Comparison of ENCODE assay signal across 8 cellular contexts in genomic region chr21:14027235-14027869, GRCh38.
DNase-seq lines count a peak whose midpoint lies in the region; ATAC-seq and TF ChIP-seq lines count a peak whose summit lies in the region.
"Not testable (repeated sequence)": the region's sequence is repeated elsewhere in the genome, so short reads cannot be mapped to it uniquely, and the experiment has no call there.

No MANE protein-coding gene starts in this region.

- H3F3A ChIP-seq in smooth muscle cell (ENCODE audit: low read depth), result not testable (repeated sequence)

- not testable (repeated sequence) for H3K27me3 ChIP-seq in AG04450 (ENCODE audit: control insufficient read depth, insufficient read depth, low read length); smooth muscle cell (ENCODE audit: low read depth)

- peak overlapping the region; percentile 83 for H3K27ac Mint-ChIP-seq in WTC11

- not testable (repeated sequence) for TF ChIP-seq CTCF in AG04450 (IDR thresholded peaks at IDR 0.05; ENCODE audit: low read depth, low read length); WTC11 (IDR thresholded peaks at IDR 0.05); cardiac fibroblast (IDR thresholded peaks at IDR 0.05; ENCODE audit: low read depth, low read length); smooth muscle cell (IDR thresholded peaks at IDR 0.05; ENCODE audit: borderline replicate concordance, insufficient read depth, poor library complexity, severe bottlenecking)

- peak overlapping the region; percentile 86 for H3K4me2 ChIP-seq in smooth muscle cell

- not testable (repeated sequence) for H3K27me3 Mint-ChIP-seq in WTC11 (ENCODE audit: low read depth)

- not testable (repeated sequence) for H3K36me3 Mint-ChIP-seq in WTC11

- not testable (repeated sequence) for H3K27ac ChIP-seq in AG04450 (ENCODE audit: low read depth, low read length)
- peak overlapping the region; percentile 47 for H3K27ac ChIP-seq in smooth muscle cell (ENCODE audit: low read depth)

- H2AFZ ChIP-seq in smooth muscle cell (ENCODE audit: low read depth), result peak overlapping the region; percentile 94

- ATAC-seq in GM18907 (IDR thresholded peaks at IDR 0.05; ENCODE audit: unreplicated experiment) (peak; percentile 100), HG03108 (IDR thresholded peaks at IDR 0.05; ENCODE audit: unreplicated experiment) (peak; percentile 100), WTC11 (peak; percentile 99)

- H3K4me3 ChIP-seq in AG04450 (ENCODE audit: low read depth, low read length) (peak overlapping the region; percentile 72), cardiac fibroblast (replicated peaks in 1 of 2; ENCODE audit: low read depth in 2 of 2, low read length in 2 of 2) (peak overlapping the region; percentile 65 to 66), smooth muscle cell (peak overlapping the region; percentile 75)

- not testable (repeated sequence) for H4K20me1 ChIP-seq in smooth muscle cell (ENCODE audit: low read depth)

- H3K79me2 ChIP-seq in smooth muscle cell (ENCODE audit: low read depth), result peaks cover 12% of the 10 kb centered on the region

- peak overlapping the region; percentile 73 for H3K9ac ChIP-seq in smooth muscle cell (ENCODE audit: low read depth)

- peak overlapping the region; percentile 92 for H3K4me3 Mint-ChIP-seq in WTC11

- DNase-seq in AG04450 (ENCODE audit: low read depth, low spot score) (peak; percentile 71), NCI-H2196 treated with DMSO at 0.1 percent for 48 hours (lab: John Stamatoyannopoulos, UW; ENCODE audit: unreplicated experiment) (peak; percentile 70), WTC11 (ENCODE audit: low spot score) (peak; percentile 89), cardiac fibroblast (ENCODE audit: low read depth in 2 of 2) (peak; percentile 92 to 93), iPS-NIHi7 (ENCODE audit: extremely low spot score) (peak; percentile 78), smooth muscle cell (lab: John Stamatoyannopoulos, UW; ENCODE audit: unreplicated experiment) (peak; percentile 62)

- not testable (repeated sequence) for H3K9me3 ChIP-seq in AG04450 (ENCODE audit: control insufficient read depth, insufficient read depth, low read length); smooth muscle cell (replicated peaks; ENCODE audit: low read depth)

- WGBS in smooth muscle cell (ENCODE audit: low lambda C conversion rate), result 2% methylated on average over 31 of the region's 37 CpGs

- H3K36me3 ChIP-seq in smooth muscle cell (ENCODE audit: low read depth), result not testable (repeated sequence)

- H3K4me1 ChIP-seq in smooth muscle cell (ENCODE audit: low read depth), result not testable (repeated sequence)

- H3K9me3 Mint-ChIP-seq in WTC11, result not testable (repeated sequence)

- POLR2A ChIA-PET in AG04450 (lab: Yijun Ruan, JAX); WTC11 (lab: Charles Lee): not testable (repeated sequence)

- H3K4me1 Mint-ChIP-seq in WTC11, result peaks cover 22% of the 10 kb centered on the region

- CTCF ChIA-PET in AG04450 (lab: Charles Lee), result not testable (repeated sequence)
- CTCF ChIA-PET in WTC11 (lab: Charles Lee), result interaction anchor here (0.9 kb wide), 1 partner anchor 93 kb away, joined by 3 read pairs; no protein-coding TSS in a partner anchor

TF ChIP-seq in WTC11, 78 proteins besides CTCF, POLR2A, EP300 and RAD21:
- TF ChIP-seq NFYB (CRISPR knock-in tag; conservative IDR thresholded peaks at IDR 0.05; ENCODE audit: low read depth) (peak; percentile 76), SP1 (CRISPR knock-in tag; conservative IDR thresholded peaks at IDR 0.05) (0 out of 2 replicates have a peak, but pooled peaks have one; percentile 31)
